ENCODE assay signal across 14 cellular contexts in the genomic region with DNA sequence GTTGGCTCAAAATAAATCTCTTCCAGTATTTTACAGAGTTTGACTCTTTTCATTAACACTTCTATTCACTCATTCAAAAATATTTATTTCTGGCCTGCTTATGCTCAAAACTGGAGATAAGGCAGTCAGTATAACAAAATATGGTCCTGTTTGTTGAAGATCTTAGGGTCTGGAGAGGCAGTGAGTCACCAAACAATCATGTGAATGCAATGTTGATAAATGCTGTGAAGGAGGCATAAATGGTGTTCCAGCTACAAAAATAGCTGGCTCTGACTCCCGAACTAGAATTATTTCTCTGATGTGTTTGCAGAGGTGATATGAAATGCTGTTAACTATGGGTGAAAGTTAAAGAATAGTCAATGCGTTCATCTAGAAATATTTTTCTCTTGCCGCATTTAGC.
DNase-seq lines count a peak whose midpoint lies in the region; ATAC-seq and TF ChIP-seq lines count a peak whose summit lies in the region.
"Had no signal": no experiment of that assay in that cellular context is flagged by ENCODE, and none has a peak within 500 bp of the region (broad histone marks: within the 10 kb centered on the region; RNA-seq: fewer than 3 reads in every experiment).

No MANE protein-coding gene starts in this region.

- H3K9me3 ChIP-seq in skeletal muscle satellite cell (replicated peaks; ENCODE audit: low read length) = no peaks in the 10 kb centered on the region
- H3K9me3 ChIP-seq: esophagus squamous epithelium, Peyer's patch had no signal

- peaks cover 44% of the 10 kb centered on the region for H3K4me1 ChIP-seq in skeletal muscle satellite cell (ENCODE audit: control insufficient read depth, insufficient read depth, low read length)

- ATAC-seq in GM21528 (IDR thresholded peaks at IDR 0.05; ENCODE audit: low FRiP score, unreplicated experiment) = no peak
- ATAC-seq in GM19452 (IDR thresholded peaks at IDR 0.05; ENCODE audit: unreplicated experiment) = no peak
- ATAC-seq: activated naive CD8-positive, alpha-beta T cell treated with anti-CD3 and anti-CD28 coated beads, Interleukin-2, amount 50 U/mL, for 24 hours; natural killer cell treated with Interleukin-12 subunit alpha and Interleukin-12 subunit beta and Interleukin-15 and Interleukin-18, amount 100 ng/mL, for 72 hours had no signal

- H3K36me3 ChIP-seq in skeletal muscle satellite cell (ENCODE audit: insufficient read depth, low read length) = no peaks in the 10 kb centered on the region
- H3K36me3 ChIP-seq: esophagus squamous epithelium, Peyer's patch had no signal

- H3K4me2 ChIP-seq in skeletal muscle satellite cell (ENCODE audit: low read length) = peak overlapping the region; percentile 38

- no peak overlapping the region for H3K9ac ChIP-seq in skeletal muscle satellite cell (ENCODE audit: low read depth, low read length)

- H3K4me3 ChIP-seq in fibroblast of villous mesenchyme (ENCODE audit: low read depth, low read length) (no peak overlapping the region), skeletal muscle satellite cell (ENCODE audit: low read length) (no peak overlapping the region)
- H3K4me3 ChIP-seq: esophagus squamous epithelium, Peyer's patch had no signal

- TF ChIP-seq CTCF in fibroblast of villous mesenchyme (IDR thresholded peaks at IDR 0.05; ENCODE audit: insufficient read depth, low read depth, low read length) = no peak

- no peaks in the 10 kb centered on the region for H3K27me3 ChIP-seq in skeletal muscle satellite cell (ENCODE audit: control insufficient read depth, insufficient read depth, low read length)
- H3K27me3 ChIP-seq: Peyer's patch had no signal

- DNase-seq in HT1080 (ENCODE audit: low read depth) = peak; percentile 51
- peak; percentile 67 for DNase-seq in astrocyte of the hippocampus (ENCODE audit: low read depth, low spot score)
- DNase-seq in fibroblast of villous mesenchyme (ENCODE audit: low read depth) = peak; percentile 59
- no peak for DNase-seq in hippocampal formation (lab: John Stamatoyannopoulos, UW)
- DNase-seq in midbrain (lab: John Stamatoyannopoulos, UW) = no peak
- DNase-seq: activated naive CD8-positive, alpha-beta T cell treated with anti-CD3 and anti-CD28 coated beads, Interleukin-2, amount 50 U/mL, for 24 hours; esophagus squamous epithelium; NCI-H2081 treated with DMSO at 0.1 percent for 48 hours; Peyer's patch; retina had no signal

Comparison
In these comparisons a context has a peak if more than half of its experiments do, and no peak if none do; other contexts are left out.
1. DNase-seq: peak in HT1080 (single experiment), astrocyte of the hippocampus (single experiment) and fibroblast of villous mesenchyme (single experiment); none in hippocampal formation (0 of 2) and midbrain (single experiment).